ENCODE assay signal across 18 cellular contexts in the genomic region with DNA sequence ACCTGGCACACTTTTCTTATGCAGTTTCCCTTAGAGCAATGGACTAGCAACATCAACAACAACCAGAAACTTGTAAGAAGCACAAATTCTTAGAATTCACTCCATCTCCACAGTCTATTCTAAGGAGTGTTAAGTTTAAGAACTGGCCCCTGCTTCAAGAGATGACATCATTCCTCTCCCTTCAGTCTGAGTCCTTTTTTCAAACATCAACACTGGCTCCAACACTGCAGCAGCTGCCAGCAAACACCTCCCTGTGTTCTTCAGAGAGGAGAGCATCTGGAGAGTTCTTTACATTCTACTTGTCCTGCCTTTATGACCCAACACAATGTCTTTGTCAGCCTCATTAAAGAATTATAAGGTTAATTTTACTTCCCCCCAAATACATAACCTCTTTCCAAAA.
DNase-seq lines count a peak whose midpoint lies in the region; ATAC-seq, FAIRE-seq and TF ChIP-seq lines count a peak whose summit lies in the region.
"Had no signal": no experiment of that assay in that cellular context is flagged by ENCODE, and none has a peak within 500 bp of the region (broad histone marks: within the 10 kb centered on the region; RNA-seq: fewer than 3 reads in every experiment).

No MANE protein-coding gene starts in this region.

- no peaks in the 10 kb centered on the region for H3K27me3 ChIP-seq in astrocyte (ENCODE audit: insufficient read depth, low read length)

- H3K9me3 Mint-ChIP-seq in astrocyte (ENCODE audit: unreplicated experiment) (peaks cover 3% of the 10 kb centered on the region), progenitor cell of endocrine pancreas (ENCODE audit: low read depth) (no peaks in the 10 kb centered on the region)
- H3K9me3 Mint-ChIP-seq: WTC11 had no signal

- FAIRE-seq in astrocyte (lab: Jason Lieb, UNC) (no peak), D721Med (lab: Jason Lieb, UNC) (no peak)
- FAIRE-seq: GM18507, kidney had no signal

- no peak for TF ChIP-seq CTCF in AG04449 (IDR thresholded peaks at IDR 0.05; ENCODE audit: insufficient read depth, low read length, missing control alignments)
- TF ChIP-seq CTCF in astrocyte (IDR thresholded peaks at IDR 0.05; ENCODE audit: insufficient read depth, low read depth, low read length) = no peak
- no peak for TF ChIP-seq CTCF in D721Med (IDR thresholded peaks at IDR 0.05; ENCODE audit: insufficient read depth, missing control alignments)
- TF ChIP-seq CTCF in progenitor cell of endocrine pancreas (IDR thresholded peaks at IDR 0.05; ENCODE audit: unreplicated experiment) = no peak

- ATAC-seq in left ventricle myocardium superior = peak; percentile 79
- ATAC-seq in GM19455 (IDR thresholded peaks at IDR 0.05; ENCODE audit: unreplicated experiment) = no peak
- ATAC-seq: T-helper 17 cell, WTC11 had no signal

- H3K9ac ChIP-seq in astrocyte (ENCODE audit: low read length) = no peak overlapping the region

- no peaks in the 10 kb centered on the region for H4K20me1 ChIP-seq in astrocyte (ENCODE audit: insufficient read depth, low read length)

- peaks cover 35% of the 10 kb centered on the region for H3K4me1 Mint-ChIP-seq in astrocyte (ENCODE audit: low read depth, unreplicated experiment)
- peaks cover 14% of the 10 kb centered on the region for H3K4me1 Mint-ChIP-seq in progenitor cell of endocrine pancreas (ENCODE audit: low read depth)
- H3K4me1 Mint-ChIP-seq: T-helper 17 cell, WTC11 had no signal

- no peaks in the 10 kb centered on the region for H3K4me1 ChIP-seq in astrocyte (ENCODE audit: insufficient read depth, low read length)

- CTCF ChIA-PET in AG04449 (lab: Yijun Ruan, JAX) = interaction anchor here (1.2 to 8.6 kb wide), 2 partner anchors 139 to 174 kb away, joined by 3 to 276 read pairs; no protein-coding TSS in a partner anchor

- H3K4me3 Mint-ChIP-seq in astrocyte (ENCODE audit: unreplicated experiment) = no peak overlapping the region
- H3K4me3 Mint-ChIP-seq in progenitor cell of endocrine pancreas (ENCODE audit: low read depth) = no peak overlapping the region
- H3K4me3 Mint-ChIP-seq: T-helper 17 cell, WTC11 had no signal

- H3K27ac Mint-ChIP-seq in astrocyte (ENCODE audit: unreplicated experiment) = peak overlapping the region; percentile 99
- H3K27ac Mint-ChIP-seq in progenitor cell of endocrine pancreas = no peak overlapping the region
- H3K27ac Mint-ChIP-seq: T-helper 17 cell, WTC11 had no signal

- H3K27ac ChIP-seq in astrocyte (ENCODE audit: low read depth, low read length) = no peak overlapping the region

- H3K36me3 ChIP-seq in astrocyte (ENCODE audit: insufficient read depth, low read length) = no peaks in the 10 kb centered on the region
- H3K36me3 ChIP-seq: HAP-1 had no signal

- H3K4me3 ChIP-seq in AG04449 (ENCODE audit: low read depth, low read length) (no peak overlapping the region), astrocyte (ENCODE audit: insufficient read depth, low read depth, low read length) (no peak overlapping the region)
- H3K4me3 ChIP-seq: HAP-1 had no signal

- peak overlapping the region; percentile 15 for H3K4me2 ChIP-seq in astrocyte (ENCODE audit: low read length)

- H2AFZ ChIP-seq in astrocyte (ENCODE audit: low read depth, low read length) = no peak overlapping the region

- peak; percentile 12 for DNase-seq in AG04449 (ENCODE audit: low read depth, low spot score)
- peak; percentile 8 for DNase-seq in GM03348 (ENCODE audit: low spot score)
- peak; percentile 61 for DNase-seq in astrocyte (ENCODE audit: low read depth)
- peak; percentile 41 for DNase-seq in left ventricle myocardium superior
- no peak for DNase-seq in D721Med (ENCODE audit: insufficient read length, low spot score)
- DNase-seq in progenitor cell of endocrine pancreas (ENCODE audit: low spot score, unreplicated experiment) = no peak
- no peak for DNase-seq in NCI-H146 (lab: John Stamatoyannopoulos, UW)
- DNase-seq: activated CD8-positive, alpha-beta memory T cell treated with anti-CD3 and anti-CD28 coated beads for 24 hours; kidney; MV-4-11; nucleus accumbens; stimulated activated CD4-positive, alpha-beta T cell treated with anti-CD3 and anti-CD28 coated beads, Interleukin-4, amount 100 ng/mL, for 24 hours; stimulated activated CD8-positive, alpha-beta memory T cell treated with anti-CD3 and anti-CD28 coated beads, Interleukin-4, amount 100 ng/mL, for 48 hours; T-helper 17 cell had no signal

- no peaks in the 10 kb centered on the region for H3K79me2 ChIP-seq in astrocyte (ENCODE audit: insufficient read depth, low read length)

- POLR2A ChIA-PET in AG04449 (lab: Yijun Ruan, JAX) = interaction anchor here (1.3 kb wide), 1 partner anchor 158 kb away, joined by 4 read pairs; no protein-coding TSS in a partner anchor

- no peaks in the 10 kb centered on the region for H3K9me3 ChIP-seq in astrocyte (ENCODE audit: insufficient read depth, low read depth, low read length)
- H3K9me3 ChIP-seq: HAP-1 had no signal

- H3K36me3 Mint-ChIP-seq in astrocyte (ENCODE audit: low read depth, unreplicated experiment) (peaks cover 4% of the 10 kb centered on the region), progenitor cell of endocrine pancreas (ENCODE audit: insufficient read depth) (no peaks in the 10 kb centered on the region)
- H3K36me3 Mint-ChIP-seq: WTC11 had no signal

- H3K27me3 Mint-ChIP-seq in astrocyte (ENCODE audit: low read depth, unreplicated experiment) = no peaks in the 10 kb centered on the region
- no peaks in the 10 kb centered on the region for H3K27me3 Mint-ChIP-seq in progenitor cell of endocrine pancreas
- H3K27me3 Mint-ChIP-seq: T-helper 17 cell had no signal

- intact Hi-C loops in left ventricle myocardium superior (cut with micrococcal nuclease) = no loop called here

Comparison
In these comparisons a context has a peak if more than half of its experiments do, and no peak if none do; other contexts are left out.
1. DNase-seq: peak in AG04449 (single experiment), GM03348 (single experiment), astrocyte (single experiment) and left ventricle myocardium superior (single experiment); none in D721Med (single experiment), progenitor cell of endocrine pancreas (single experiment) and NCI-H146 (single experiment).